18 cellular contexts compared by ENCODE assay signal in the genomic region with DNA sequence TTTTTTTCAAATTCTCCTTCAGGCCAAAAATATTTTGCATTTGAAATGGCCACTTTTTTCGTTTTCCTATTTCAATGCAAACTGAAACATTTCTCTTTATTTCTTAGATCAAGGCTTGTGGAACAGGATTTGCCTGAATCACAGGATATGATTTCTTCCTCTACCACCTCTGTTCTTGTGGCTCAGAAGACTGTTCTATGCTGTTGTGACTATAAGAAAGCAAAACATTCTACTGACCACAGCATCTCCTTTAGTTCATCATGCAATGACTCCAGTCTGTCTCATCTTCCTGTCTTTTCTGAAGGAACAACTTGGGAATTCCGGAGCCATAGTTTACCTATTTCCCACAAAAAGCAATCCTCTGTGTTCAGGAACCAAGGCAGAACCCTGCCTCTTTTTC. TPM values are rescaled to one million over a fixed set of nuclear protein-coding genes. Genes with fewer than 3 reads are reported as not detected.
DNase-seq lines count a peak whose midpoint lies in the region; FAIRE-seq and TF ChIP-seq lines count a peak whose summit lies in the region.
"Had no signal": no experiment of that assay in that cellular context is flagged by ENCODE, and none has a peak within 500 bp of the region (broad histone marks: within the 10 kb centered on the region; RNA-seq: fewer than 3 reads in every experiment).

No MANE protein-coding gene starts in this region.

- no peaks in the 10 kb centered on the region for H3K4me1 Mint-ChIP-seq in mesothelial cell of epicardium

- peaks cover 67% of the 10 kb centered on the region for H3K27me3 Mint-ChIP-seq in mesothelial cell of epicardium (ENCODE audit: low read depth)

- peak overlapping the region; percentile 94 for H3K27ac ChIP-seq in epithelial cell of prostate
- H3K27ac ChIP-seq: adrenal gland, BLaER1 had no signal

- TF ChIP-seq CTCF in mesothelial cell of epicardium (IDR thresholded peaks at IDR 0.05; ENCODE audit: unreplicated experiment) (peak; percentile 19), GM10248 (IDR thresholded peaks at IDR 0.05; ENCODE audit: control extremely low read depth, extremely low read depth, low read depth, missing control alignments) (no peak)

- H3K36me3 Mint-ChIP-seq in mesothelial cell of epicardium = peaks cover 1% of the 10 kb centered on the region

- no peak overlapping the region for H3K4me3 Mint-ChIP-seq in mesothelial cell of epicardium
- H3K4me3 Mint-ChIP-seq: dendritic cell treated with granulocyte-macrophage colony-stimulating factor and Interleukin-4, amounts not matched to agents 40 ng/mL and 50 ng/mL, for 4 days; immature natural killer cell had no signal

- no peak overlapping the region for H3K27ac Mint-ChIP-seq in mesothelial cell of epicardium
- H3K27ac Mint-ChIP-seq: dendritic cell treated with granulocyte-macrophage colony-stimulating factor and Interleukin-4, amounts not matched to agents 40 ng/mL and 50 ng/mL, for 4 days; immature natural killer cell had no signal

- DNase-seq in Daoy (ENCODE audit: low read depth) (peak; percentile 68), RCC 7860 (ENCODE audit: low spot score) (peak; percentile 90), epithelial cell of prostate (ENCODE audit: low read depth, low spot score) (peak; percentile 61), mesothelial cell of epicardium (ENCODE audit: low spot score in 2 of 2, unreplicated experiment in 2 of 2) (no peak), putamen (ENCODE audit: low spot score) (no peak), RPMI8226 (no peak), T-helper 9 cell (no peak), GM10248 (ENCODE audit: extremely low spot score) (no peak)
- DNase-seq: activated CD4-positive, alpha-beta T cell treated with anti-CD3 and anti-CD28 coated beads, Interleukin-2, amount 50 U/mL, for 1 hour; adrenal gland; DND-41; immature natural killer cell; mucosa of descending colon; NCI-H748 treated with DMSO at 0.1 percent for 48 hours had no signal

- CTCF ChIA-PET in GM10248 (lab: Yijun Ruan, JAX) = no interaction called here

- H3K9me3 Mint-ChIP-seq in mesothelial cell of epicardium = peaks cover 14% of the 10 kb centered on the region
- H3K9me3 Mint-ChIP-seq: dendritic cell treated with granulocyte-macrophage colony-stimulating factor and Interleukin-4, amounts not matched to agents 40 ng/mL and 50 ng/mL, for 4 days; immature natural killer cell had no signal

- peak; percentile 77 for FAIRE-seq in RCC 7860 (lab: Jason Lieb, UNC)
- FAIRE-seq: frontal cortex, GM12892 had no signal

- POLR2A ChIA-PET in GM10248 (lab: Yijun Ruan, JAX) = no interaction called here

RNA-seq across cellular contexts. Expression of a gene that starts 16.2 kb away (rescaled TPM):
- total RNA-seq in Daoy (2014; rRNA removed; shearing (Covaris generic)) = 26.1 and 35.5 TPM in 2 replicates
- 65.6 to 75.1 TPM (median 72.8 TPM) in 3 replicates for total RNA-seq in mesothelial cell of epicardium

Comparison
In these comparisons a context has a peak if more than half of its experiments do, and no peak if none do; other contexts are left out.
1. DNase-seq: peak in Daoy (single experiment), RCC 7860 (single experiment) and epithelial cell of prostate (single experiment); none in mesothelial cell of epicardium (0 of 2), putamen (single experiment), RPMI8226 (single experiment), T-helper 9 cell (single experiment) and GM10248 (single experiment).